Comparison of ENCODE assay signal across 24 cellular contexts in the genomic region with DNA sequence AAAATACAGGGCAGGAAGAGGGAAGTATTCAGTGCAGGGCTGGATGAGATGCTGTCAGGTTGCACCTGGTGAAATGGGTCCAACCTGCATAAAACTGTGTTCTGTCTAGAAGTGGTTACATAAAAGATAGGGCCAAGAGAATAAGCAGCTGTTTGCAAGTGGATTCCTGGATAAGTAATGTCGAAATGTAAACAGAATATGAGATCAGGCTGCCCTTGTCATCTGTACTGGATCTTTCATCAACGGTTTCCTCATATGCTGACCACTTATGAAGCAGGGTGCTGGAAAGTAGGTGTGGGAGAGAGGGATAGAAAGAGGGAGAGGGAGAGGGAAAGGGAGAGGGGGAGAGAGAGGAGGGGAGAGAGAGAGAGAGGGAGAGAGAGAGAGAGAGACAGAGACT.
"Had no signal": no experiment of that assay in that cellular context is flagged by ENCODE, and none has a peak within 500 bp of the region (broad histone marks: within the 10 kb centered on the region; RNA-seq: fewer than 3 reads in every experiment).

No MANE protein-coding gene starts in this region.

- H3K36me3 ChIP-seq: ascending aorta, Peyer's patch had no signal

- DNase-seq: activated CD4-positive, alpha-beta T cell treated with anti-CD3 and anti-CD28 coated beads for 1 hour; activated CD4-positive, alpha-beta T cell treated with anti-CD3 and anti-CD28 coated beads, Interleukin-2, amount 10 ng/mL, durations not matched to agents 24 days and 14 days; activated CD4-positive, alpha-beta T cell treated with anti-CD3 and anti-CD28 coated beads, Interleukin-2, amount 50 U/mL, for 48 hours; activated CD8-positive, alpha-beta memory T cell treated with anti-CD3 and anti-CD28 coated beads, Interleukin-2, amount 10 ng/mL, durations not matched to agents 7 days and 5 days; activated effector memory CD4-positive, alpha-beta T cell treated with Interleukin-2 at 50 U/mL for 16 hours; activated naive CD4-positive, alpha-beta T cell; activated T-cell treated with anti-CD3 and anti-CD28 coated beads, Interleukin-2, amount 50 U/mL, for 24 hours; amniotic stem cell; body of pancreas; NCI-H1048; NCI-H146; NCI-H1930; NCI-H2171; NCI-H2227 treated with DMSO at 0.1 percent for 48 hours; NCI-H446 treated with DMSO at 0.1 percent for 48 hours; NCI-H526 treated with DMSO at 0.1 percent for 48 hours; OCI-M1; Peyer's patch; Right ventricle myocardium superior; T-helper 17 cell; T-helper 9 cell had no signal

- H3K9me3 ChIP-seq: ascending aorta, body of pancreas, Peyer's patch had no signal

- H3K4me1 ChIP-seq: ascending aorta, body of pancreas, Peyer's patch had no signal

- H3K4me3 ChIP-seq: ascending aorta, body of pancreas, Peyer's patch had no signal

- H3K27ac ChIP-seq: ascending aorta, body of pancreas, Peyer's patch, RWPE1 had no signal

- H3K27me3 ChIP-seq: ascending aorta, body of pancreas, Peyer's patch had no signal

- ATAC-seq: activated CD8-positive, alpha-beta memory T cell treated with anti-CD3 and anti-CD28 coated beads, Interleukin-2, amount 10 ng/mL, durations not matched to agents 7 days and 5 days; body of pancreas; T-helper 17 cell; WTC11 had no signal
